In the genomic region with DNA sequence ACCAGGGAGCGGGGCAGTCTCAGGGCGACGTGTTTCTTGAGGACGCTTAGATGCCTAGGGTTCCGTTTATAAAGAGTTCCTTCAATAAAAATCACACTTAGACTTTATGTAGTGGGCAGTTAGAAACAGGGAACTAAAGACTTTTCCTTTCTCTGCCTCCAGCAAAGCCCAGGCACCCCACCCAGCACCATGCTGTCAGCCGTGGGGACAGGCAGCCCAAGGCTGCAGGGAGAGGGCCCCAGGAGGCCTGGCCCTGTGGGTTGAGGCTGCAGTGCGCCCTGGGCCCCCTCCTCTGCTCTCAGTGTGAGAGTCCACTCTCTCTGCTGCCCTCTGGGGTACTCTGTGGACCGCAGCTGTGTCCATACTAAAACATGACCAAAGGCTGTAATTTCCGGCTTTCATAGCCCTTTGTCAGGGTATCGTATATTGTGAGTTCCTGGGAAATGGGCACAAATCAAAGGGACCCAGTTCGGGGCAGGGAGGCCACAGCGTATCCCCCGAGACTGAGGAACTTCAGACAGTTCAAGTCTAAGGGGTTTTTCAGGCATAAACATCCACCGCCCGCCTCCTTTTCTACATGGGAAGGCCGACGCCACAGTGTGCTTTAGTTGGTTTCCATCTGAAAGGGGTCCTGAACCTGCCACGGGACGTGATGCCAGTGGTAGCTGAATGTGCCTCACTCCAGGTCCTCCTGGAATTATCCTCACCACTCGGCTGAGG, we compare ENCODE assay signal across 1 cellular context.
TF ChIP-seq lines count a peak whose summit lies in the region.

No MANE protein-coding gene starts in this region.

TF ChIP-seq in H1, 55 proteins besides CTCF, POLR2A, EP300 and RAD21:
- no peak for TF ChIP-seq CTBP2 (IDR thresholded peaks at IDR 0.05; ENCODE audit: borderline replicate concordance, insufficient read depth, insufficient read length, low read length)
- no peak for TF ChIP-seq RBBP5 (IDR thresholded peaks at IDR 0.05; ENCODE audit: borderline replicate concordance, low read depth, low read length)
- no peak for TF ChIP-seq KDM1A (IDR thresholded peaks at IDR 0.05; ENCODE audit: borderline replicate concordance, low read length)
- no peak for TF ChIP-seq RNF2 (IDR thresholded peaks at IDR 0.05; ENCODE audit: borderline replicate concordance, low read depth, low read length, missing control alignments, poor library complexity, severe bottlenecking)
- no peak for TF ChIP-seq ASH2L (IDR thresholded peaks at IDR 0.05; ENCODE audit: low read length)
- no peak for TF ChIP-seq TEAD4 (IDR thresholded peaks at IDR 0.05; ENCODE audit: low read depth, low read length)
- TF ChIP-seq PHF8 (conservative IDR thresholded peaks at IDR 0.05; ENCODE audit: low read depth, low read length) = no peak
- no peak for TF ChIP-seq CHD7 (IDR thresholded peaks at IDR 0.05; ENCODE audit: insufficient replicate concordance, low read length)
- no peak for TF ChIP-seq SIN3A (conservative IDR thresholded peaks at IDR 0.05 in 1 of 2, IDR thresholded peaks at IDR 0.05 in 1 of 2; ENCODE audit: low read depth in 1 of 2, low read length in 2 of 2)
- TF ChIP-seq E2F6 (IDR thresholded peaks at IDR 0.05) = no peak
- no peak for TF ChIP-seq BACH1 (IDR thresholded peaks at IDR 0.05; ENCODE audit: low read length)
- TF ChIP-seq POLR2AphosphoS5 (IDR thresholded peaks at IDR 0.05; ENCODE audit: low read depth, low read length) = no peak
- TF ChIP-seq CREB1 (IDR thresholded peaks at IDR 0.05) = no peak
- no peak for TF ChIP-seq ATF3 (IDR thresholded peaks at IDR 0.05; ENCODE audit: insufficient read depth, low read depth, low read length)
- no peak for TF ChIP-seq YY1 (IDR thresholded peaks at IDR 0.05; ENCODE audit: low read depth, low read length)
- TF ChIP-seq GTF2F1 (IDR thresholded peaks at IDR 0.05; ENCODE audit: borderline replicate concordance, low read depth, low read length) = no peak
- TF ChIP-seq RXRA (IDR thresholded peaks at IDR 0.05; ENCODE audit: insufficient read depth, low read depth, low read length) = no peak
- TF ChIP-seq HDAC6 (IDR thresholded peaks at IDR 0.05; ENCODE audit: low read depth, low read length) = no peak
- TF ChIP-seq GABPA (IDR thresholded peaks at IDR 0.05; ENCODE audit: borderline replicate concordance, insufficient read depth, low read length) = no peak
